ENCODE assay signal across 7 cellular contexts in genomic region chr14:50944647-50945413, GRCh38. TPM values are rescaled to one million over a fixed set of nuclear protein-coding genes. Genes with fewer than 3 reads are reported as not detected.
DNase-seq lines count a peak whose midpoint lies in the region; FAIRE-seq lines count a peak whose summit lies in the region.

No MANE protein-coding gene starts in this region.

- H3K9me3 ChIP-seq in ES-I3 (ENCODE audit: control insufficient read depth, insufficient read depth, low read length), result no peaks in the 10 kb centered on the region
- no peaks in the 10 kb centered on the region for H3K9me3 ChIP-seq in HAP-1
- H3K9me3 ChIP-seq in small intestine (ENCODE audit: control insufficient read depth, low read depth), result no peaks in the 10 kb centered on the region

- H3K4me3 ChIP-seq in HAP-1 (peak overlapping the region; percentile 70), small intestine (ENCODE audit: low read depth in 1 of 2, low read length in 2 of 2) (peak overlapping the region; percentile 55 to 62)

- peak; percentile 68 to 74 for DNase-seq in HAP-1 (ENCODE audit: low spot score in 2 of 2)
- peak; percentile 87 for DNase-seq in NCI-H69 (lab: John Stamatoyannopoulos, UW)
- DNase-seq in astrocyte of the hippocampus (ENCODE audit: low read depth, low spot score), result peak; percentile 65
- peak; percentile 19 for DNase-seq in iPS-NIHi7 (ENCODE audit: extremely low spot score)
- DNase-seq in small intestine, result peak; percentile 32
- no peak for DNase-seq in SKM-1 treated with dmso at 0.1 percent for 144 hours (lab: John Stamatoyannopoulos, UW; ENCODE audit: unreplicated experiment)

- peak overlapping the region in 1 of 2 donors; percentile 64 for H3K27ac ChIP-seq in small intestine (ENCODE audit: low read depth in 1 of 2, low read length in 1 of 2)

- H3K4me1 ChIP-seq in ES-I3 (ENCODE audit: insufficient read depth, low read length) (no peaks in the 10 kb centered on the region), HAP-1 (peaks cover 12% of the 10 kb centered on the region), small intestine (ENCODE audit: control insufficient read depth in 2 of 2, insufficient read depth in 1 of 2, low read depth in 1 of 2, low read length in 1 of 2) (no peaks in the 10 kb centered on the region)

- H3K27me3 ChIP-seq in HAP-1 (ENCODE audit: low read depth) (no peaks in the 10 kb centered on the region), small intestine (ENCODE audit: control insufficient read depth in 2 of 2, insufficient read depth in 2 of 2, low read length in 2 of 2) (peaks cover 0 to 3% of the 10 kb centered on the region in 2 donors)

- FAIRE-seq in small intestine (lab: Jason Lieb, UNC), result no peak

- H3K9ac ChIP-seq in ES-I3 (ENCODE audit: low read depth, low read length), result peak overlapping the region; percentile 74

- WGBS in small intestine, 3 donors, result 2 to 7% (median 7%) methylated on average over 27 to 29 of the region's 29 CpGs

- H3K36me3 ChIP-seq in ES-I3 (ENCODE audit: insufficient read depth, low read length) (peaks cover 4% of the 10 kb centered on the region; the same call in 1 of the 2 replicates), HAP-1 (replicated peaks) (peaks cover 24% of the 10 kb centered on the region), small intestine (ENCODE audit: control insufficient read depth in 2 of 2, insufficient read depth in 2 of 2, low read length in 2 of 2) (no peaks in the 10 kb centered on the region)

- in situ Hi-C loops in HAP-1 (cut with MboI; ENCODE audit: low sequenced_read_pairs), result loop anchor here (10.0 kb wide), 1 partner anchor 300 kb away; the partner anchor contains the start of gene TMX1

RNA-seq across cellular contexts. Expression of gene PYGL, which starts 0.5 kb away (rescaled TPM):
- 1 to 10 TPM in 2 of 3 donors, under 1 TPM in 1; 0.89 to 8.7 (median 7.0) TPM for polyA plus RNA-seq in small intestine
